In the genomic region with DNA sequence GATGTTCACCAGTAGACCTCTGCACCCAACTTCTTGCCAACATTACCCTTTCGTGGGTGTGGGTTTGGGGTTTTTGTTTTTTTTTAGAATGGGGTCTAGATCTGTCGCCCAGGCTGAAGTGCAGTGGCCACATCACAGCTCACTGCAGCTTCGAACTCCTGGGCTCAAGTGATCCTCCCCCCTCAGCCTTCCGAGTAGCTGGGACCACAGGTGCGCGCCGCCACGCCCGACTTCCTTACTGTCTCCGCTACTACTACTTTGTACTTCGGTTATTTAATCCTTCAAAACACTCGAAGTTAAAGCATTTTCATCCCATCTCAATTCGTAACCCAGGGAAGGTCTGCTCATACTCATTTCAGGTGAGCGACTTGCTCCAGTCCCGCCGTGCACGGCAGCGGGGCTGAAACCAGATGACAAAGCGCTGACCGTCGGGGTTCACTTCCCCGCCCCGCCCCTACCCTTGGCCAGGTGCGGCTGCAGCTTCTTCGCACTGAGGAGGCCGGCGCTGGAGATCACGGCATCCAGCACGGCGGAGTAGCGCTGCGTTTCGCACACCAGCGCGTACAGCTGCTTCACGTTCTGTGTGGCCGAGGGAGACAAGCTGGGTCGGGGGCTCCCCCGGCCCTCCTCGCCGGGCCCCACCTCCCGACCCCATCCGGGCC, we compare ENCODE assay signal across 8 cellular contexts. TPM values are rescaled to one million over a fixed set of nuclear protein-coding genes. Genes with fewer than 3 reads are reported as not detected.
DNase-seq lines count a peak whose midpoint lies in the region; ATAC-seq and TF ChIP-seq lines count a peak whose summit lies in the region.
"Not testable (repeated sequence)": the region's sequence is repeated elsewhere in the genome, so short reads cannot be mapped to it uniquely, and the experiment has no call there.

No MANE protein-coding gene starts in this region.

- not testable (repeated sequence) for TF ChIP-seq CTCF in DOHH2 (IDR thresholded peaks at IDR 0.05; ENCODE audit: low read depth, low read length, poor library complexity, severe bottlenecking); WTC11 (IDR thresholded peaks at IDR 0.05); endodermal cell (conservative IDR thresholded peaks at IDR 0.05); left lung (IDR thresholded peaks at IDR 0.05)

- H3K4me3 ChIP-seq in DOHH2 (ENCODE audit: low read length): peak overlapping the region; percentile 62
- H3K4me3 ChIP-seq in endodermal cell (ENCODE audit: low read length): peak overlapping the region; percentile 68
- peak overlapping the region in 1 of 2 donors; percentile 39 for H3K4me3 ChIP-seq in left lung

- not testable (repeated sequence) for H3K4me1 ChIP-seq in DOHH2 (ENCODE audit: control insufficient read depth, low read length); endodermal cell (ENCODE audit: control insufficient read depth, insufficient read depth, low read length); left lung

- H3F3A ChIP-seq in DOHH2 (ENCODE audit: control insufficient read depth, insufficient read depth): not testable (repeated sequence)

- not testable (repeated sequence) for H3K9me3 ChIP-seq in DOHH2 (ENCODE audit: control insufficient read depth, insufficient read depth, low read length); endodermal cell (ENCODE audit: control insufficient read depth, low read length); left lung

- ATAC-seq in GM19438 (IDR thresholded peaks at IDR 0.05; ENCODE audit: low read depth, unreplicated experiment): peak; percentile 57
- peak; percentile 61 for ATAC-seq in HG02642 (IDR thresholded peaks at IDR 0.05; ENCODE audit: poor library complexity, unreplicated experiment)
- peak; percentile 47 for ATAC-seq in HG03439 (IDR thresholded peaks at IDR 0.05; ENCODE audit: unreplicated experiment)
- peak; percentile 62 for ATAC-seq in WTC11
- peak; percentile 77 for ATAC-seq in left lung
- peak; percentile 81 for ATAC-seq in stimulated activated memory B cell treated with anti-CD40 and anti-IgM and Interleukin-4, amounts not matched to agents 10 μg/mL and 1 μg/mL and 100 μg/mL, for 72 hours

- not testable (repeated sequence) for H3K4me3 Mint-ChIP-seq in WTC11; endodermal cell; stimulated activated memory B cell treated with anti-CD40 and anti-IgM and Interleukin-4, amounts not matched to agents 10 μg/mL and 1 μg/mL and 100 μg/mL, for 72 hours

- not testable (repeated sequence) for H4K20me1 ChIP-seq in DOHH2 (ENCODE audit: control insufficient read depth, insufficient read depth, low read depth, low read length)

- intact Hi-C loops in left lung (cut with DNase I): not testable (repeated sequence)

- not testable (repeated sequence) for H3K9me2 ChIP-seq in DOHH2 (replicated peaks; ENCODE audit: control insufficient read depth, low read length)

- DNase-seq in WTC11 (ENCODE audit: low spot score); endodermal cell; left lung: not testable (repeated sequence)

- H3K36me3 Mint-ChIP-seq in WTC11; endodermal cell (ENCODE audit: low read depth); stimulated activated memory B cell treated with anti-CD40 and anti-IgM and Interleukin-4, amounts not matched to agents 10 μg/mL and 1 μg/mL and 100 μg/mL, for 72 hours: not testable (repeated sequence)

- not testable (repeated sequence) for H3K79me2 ChIP-seq in DOHH2 (ENCODE audit: control insufficient read depth, low read length)

- not testable (repeated sequence) for H3K27ac ChIP-seq in DOHH2 (ENCODE audit: low read depth, low read length); endodermal cell (ENCODE audit: low read depth, low read length); left lung

- not testable (repeated sequence) for H3K27me3 ChIP-seq in DOHH2 (ENCODE audit: control insufficient read depth, low read length); endodermal cell (ENCODE audit: control insufficient read depth, insufficient read depth, low read length, poor library complexity, severe bottlenecking); left lung

- H3K4me1 Mint-ChIP-seq in WTC11; endodermal cell; stimulated activated memory B cell treated with anti-CD40 and anti-IgM and Interleukin-4, amounts not matched to agents 10 μg/mL and 1 μg/mL and 100 μg/mL, for 72 hours: not testable (repeated sequence)

- POLR2A ChIA-PET in WTC11 (lab: Charles Lee): not testable (repeated sequence)

- CTCF ChIA-PET in WTC11 (lab: Charles Lee): not testable (repeated sequence)

- no CpG with 5 or more reads among the region's 43 CpGs for WGBS in endodermal cell (ENCODE audit: insufficient coverage in 1 of 2, insufficient read length in 1 of 2), 2 experiments

- H3K27ac Mint-ChIP-seq in WTC11; endodermal cell; stimulated activated memory B cell treated with anti-CD40 and anti-IgM and Interleukin-4, amounts not matched to agents 10 μg/mL and 1 μg/mL and 100 μg/mL, for 72 hours: not testable (repeated sequence)

- not testable (repeated sequence) for H3K9me3 Mint-ChIP-seq in WTC11; endodermal cell; stimulated activated memory B cell treated with anti-CD40 and anti-IgM and Interleukin-4, amounts not matched to agents 10 μg/mL and 1 μg/mL and 100 μg/mL, for 72 hours

- H3K36me3 ChIP-seq in DOHH2 (ENCODE audit: control insufficient read depth, low read length); endodermal cell (ENCODE audit: control insufficient read depth, insufficient read depth, low read length): not testable (repeated sequence)
- H3K36me3 ChIP-seq in left lung: peaks cover 0 to 10% of the 10 kb centered on the region in 2 donors

- not testable (repeated sequence) for H3K27me3 Mint-ChIP-seq in WTC11 (ENCODE audit: low read depth); endodermal cell (ENCODE audit: insufficient read depth); stimulated activated memory B cell treated with anti-CD40 and anti-IgM and Interleukin-4, amounts not matched to agents 10 μg/mL and 1 μg/mL and 100 μg/mL, for 72 hours

- not testable (repeated sequence) for H3K9ac ChIP-seq in endodermal cell (ENCODE audit: extremely low read depth, low read length, poor library complexity, severe bottlenecking)

- H3K4me2 ChIP-seq in DOHH2 (ENCODE audit: low read length): peak overlapping the region; percentile 56

RNA-seq across cellular contexts. Expression of gene TRIM74, which starts 15.2 kb away (rescaled TPM):
- total RNA-seq in WTC11 (2021) (0.15 to 0.60 TPM (median 0.30 TPM) in 3 replicates), endodermal cell (under 1 TPM in 1 of 2 donors, not detected in 1; 0.55 TPM), left lung (under 1 TPM in 1 of 2 donors, not detected in 1; 0.26 TPM)
- polyA plus RNA-seq in endodermal cell (2013, experiment 1 of 2): 0.32 TPM
- polyA plus RNA-seq in endodermal cell (2013, experiment 2 of 2): 0.50 TPM

RNA-seq across cellular contexts. Expression of gene POM121, which starts 29.1 kb away (rescaled TPM):
- total RNA-seq in WTC11 (2021): 54.8 to 59.0 TPM (median 56.5 TPM) in 3 replicates
- total RNA-seq in endodermal cell: 10 to 100 TPM; 51.6 to 56.0 TPM
- 47.5 TPM for polyA plus RNA-seq in endodermal cell (2013, experiment 1 of 2)
- 43.5 TPM for polyA plus RNA-seq in endodermal cell (2013, experiment 2 of 2)
- total RNA-seq in left lung: 10 to 100 TPM; 28.8 to 36.4 TPM
